In the genomic region with DNA sequence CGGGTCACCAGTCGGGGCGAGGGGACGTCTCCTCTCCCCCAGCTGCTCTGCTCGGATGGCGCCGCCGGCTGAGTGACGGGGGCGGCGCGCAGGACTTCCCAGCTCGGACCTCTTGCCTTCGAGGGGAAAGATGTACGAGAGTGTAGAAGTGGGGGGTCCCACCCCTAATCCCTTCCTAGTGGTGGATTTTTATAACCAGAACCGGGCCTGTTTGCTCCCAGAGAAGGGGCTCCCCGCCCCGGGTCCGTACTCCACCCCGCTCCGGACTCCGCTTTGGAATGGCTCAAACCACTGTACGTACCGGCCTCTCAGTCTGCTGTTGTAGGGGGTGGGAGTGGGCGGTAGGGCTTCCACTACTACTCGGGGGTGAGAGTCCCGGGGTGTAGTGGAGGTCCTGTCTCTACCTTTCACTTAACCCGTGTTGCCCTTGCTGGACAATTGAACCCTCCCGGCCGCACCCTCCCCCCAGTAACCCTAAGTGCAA, we compare ENCODE assay signal across 8 cellular contexts. TPM values are rescaled to one million over a fixed set of nuclear protein-coding genes. Genes with fewer than 3 reads are reported as not detected.
A peak's percentile ranks its signal among the peaks of the same experiment; 100 is the strongest.
DNase-seq lines count a peak whose midpoint lies in the region; ATAC-seq, FAIRE-seq and TF ChIP-seq lines count a peak whose summit lies in the region.

No MANE protein-coding gene starts in this region.

- peaks cover 43% of the 10 kb centered on the region for H3K4me1 Mint-ChIP-seq in endodermal cell
- peaks cover 76 to 87% (median 80%) of the 10 kb centered on the region in 3 donors for H3K4me1 Mint-ChIP-seq in naive B cell

- H3K36me3 ChIP-seq in A673 (ENCODE audit: insufficient read depth, low read length, poor library complexity, severe bottlenecking) = no peaks in the 10 kb centered on the region
- H3K36me3 ChIP-seq in OCI-LY1 (ENCODE audit: insufficient read depth, low read length) = no peaks in the 10 kb centered on the region
- no peaks in the 10 kb centered on the region for H3K36me3 ChIP-seq in endodermal cell (ENCODE audit: control insufficient read depth, insufficient read depth, low read length)
- H3K36me3 ChIP-seq in HAP-1 (replicated peaks) = no peaks in the 10 kb centered on the region

- peak overlapping the region; percentile 79 for H3K27ac ChIP-seq in A673 (ENCODE audit: low read depth, low read length, poor library complexity, severe bottlenecking)
- H3K27ac ChIP-seq in OCI-LY1 (ENCODE audit: low read depth, low read length, poor library complexity, severe bottlenecking) = no peak overlapping the region
- H3K27ac ChIP-seq in endodermal cell (ENCODE audit: low read depth, low read length) = peak overlapping the region; percentile 55

- no peaks in the 10 kb centered on the region for H3K9me2 ChIP-seq in OCI-LY1 (ENCODE audit: low read depth, low read length)

- BruUV-seq in A673 (replicated peaks; lab: Mats Ljungman, UMichigan) = no TSS peak

- no peak for DNase-seq in A673 (ENCODE audit: low spot score)
- DNase-seq in endodermal cell = peak; percentile 78
- DNase-seq in naive B cell = no peak
- no peak for DNase-seq in HAP-1 (ENCODE audit: low spot score in 2 of 2)
- no peak for DNase-seq in urothelium cell line (ENCODE audit: low spot score)
- no peak for DNase-seq in frontal cortex (ENCODE audit: low spot score in 2 of 2)
- DNase-seq in activated effector memory CD4-positive, alpha-beta T cell treated with Interleukin-2 at 50 U/mL for 16 hours = no peak

- H3K4me2 ChIP-seq in OCI-LY1 (ENCODE audit: low read length) = peak overlapping the region; percentile 80; the same call in 1 of the 2 replicates

- H4K20me1 ChIP-seq in OCI-LY1 (ENCODE audit: insufficient read depth, low read length) = no peaks in the 10 kb centered on the region

- H2AFZ ChIP-seq in OCI-LY1 (ENCODE audit: low read length) = no peak overlapping the region

- no peak for FAIRE-seq in urothelium cell line (lab: Jason Lieb, UNC)
- no peak for FAIRE-seq in frontal cortex (lab: Jason Lieb, UNC)

- POLR2A ChIA-PET in A673 (lab: Charles Lee; ENCODE audit: low non-redundant PET) = no interaction called here

- peak overlapping the region; percentile 63 for H3K4me3 ChIP-seq in A673 (ENCODE audit: low read depth, low read length, poor library complexity, severe bottlenecking)
- H3K4me3 ChIP-seq in OCI-LY1 (ENCODE audit: low read depth, low read length, poor library complexity, severe bottlenecking) = peak overlapping the region; percentile 71
- peak overlapping the region; percentile 85 for H3K4me3 ChIP-seq in endodermal cell (ENCODE audit: low read length)
- no peak overlapping the region for H3K4me3 ChIP-seq in HAP-1

- H3K27me3 ChIP-seq in A673 (replicated peaks; ENCODE audit: insufficient read depth, low read depth, low read length, poor library complexity) (no peaks in the 10 kb centered on the region), OCI-LY1 (ENCODE audit: insufficient read depth, low read length) (peaks cover 5% of the 10 kb centered on the region; the same call in 1 of the 2 replicates), endodermal cell (ENCODE audit: control insufficient read depth, insufficient read depth, low read length, poor library complexity, severe bottlenecking) (no peaks in the 10 kb centered on the region), HAP-1 (ENCODE audit: low read depth) (no peaks in the 10 kb centered on the region)

- H3K27me3 Mint-ChIP-seq in endodermal cell (ENCODE audit: insufficient read depth) = peaks cover 17% of the 10 kb centered on the region
- no peaks in the 10 kb centered on the region for H3K27me3 Mint-ChIP-seq in naive B cell

- no peak overlapping the region for H3K9ac ChIP-seq in OCI-LY1 (ENCODE audit: low read length)
- peak overlapping the region; percentile 69 for H3K9ac ChIP-seq in endodermal cell (ENCODE audit: extremely low read depth, low read length, poor library complexity, severe bottlenecking)

- CTCF ChIA-PET in A673 (lab: Charles Lee) = no interaction called here

- TF ChIP-seq CTCF in A673 (conservative IDR thresholded peaks at IDR 0.05; ENCODE audit: low read depth, low read length) = no peak
- TF ChIP-seq CTCF in OCI-LY1 (IDR thresholded peaks at IDR 0.05; ENCODE audit: low read length) = no peak
- peak; percentile 16 for TF ChIP-seq CTCF in endodermal cell (conservative IDR thresholded peaks at IDR 0.05)

- intact Hi-C loops in A673 (cut with micrococcal nuclease; ENCODE audit: unreplicated experiment) = no loop called here

- H3K27ac Mint-ChIP-seq in endodermal cell (peak overlapping the region; percentile 75), naive B cell (peak overlapping the region; percentile 98 to 99 (median 98))

- 0 out of 2 replicates have a peak, but pooled peaks cover 3% of the 10 kb centered on the region for H3F3A ChIP-seq in OCI-LY1 (ENCODE audit: insufficient read depth, low read length)

- H3K4me3 Mint-ChIP-seq in endodermal cell = peak overlapping the region; percentile 72
- H3K4me3 Mint-ChIP-seq in naive B cell = peak overlapping the region; percentile 85 to 94 (median 90)

- H3K9me3 ChIP-seq in A673 (ENCODE audit: low read depth, low read length, poor library complexity, severe bottlenecking) (no peaks in the 10 kb centered on the region), OCI-LY1 (ENCODE audit: low read length) (no peaks in the 10 kb centered on the region), endodermal cell (ENCODE audit: control insufficient read depth, low read length) (no peaks in the 10 kb centered on the region), HAP-1 (no peaks in the 10 kb centered on the region)

- H3K9me3 Mint-ChIP-seq in endodermal cell (no peaks in the 10 kb centered on the region), naive B cell (no peaks in the 10 kb centered on the region)

- H3K36me3 Mint-ChIP-seq in endodermal cell (ENCODE audit: low read depth) (peaks cover 7% of the 10 kb centered on the region), naive B cell (peaks cover 0 to 13% of the 10 kb centered on the region in 2 donors)

- H3K4me1 ChIP-seq in A673 (ENCODE audit: insufficient read depth, low read length, poor library complexity, severe bottlenecking) = peaks cover 37% of the 10 kb centered on the region
- H3K4me1 ChIP-seq in OCI-LY1 (ENCODE audit: insufficient read depth, low read length, severe bottlenecking) = peaks cover 19% of the 10 kb centered on the region
- H3K4me1 ChIP-seq in endodermal cell (ENCODE audit: control insufficient read depth, insufficient read depth, low read length) = peaks cover 21% of the 10 kb centered on the region
- H3K4me1 ChIP-seq in HAP-1 = peaks cover 22% of the 10 kb centered on the region

- no peaks in the 10 kb centered on the region for H3K79me2 ChIP-seq in OCI-LY1 (ENCODE audit: insufficient read depth, low read length)

- WGBS in endodermal cell (ENCODE audit: insufficient coverage in 1 of 2, insufficient read length in 1 of 2), 2 experiments = 3 to 5% methylated on average over 8 to 30 of the region's 30 CpGs

- in situ Hi-C loops in HAP-1 (cut with MboI; ENCODE audit: low sequenced_read_pairs) = no loop called here

- no peak for ATAC-seq in naive B cell (ENCODE audit: low read depth in 2 of 2)

RNA-seq across cellular contexts. Expression of a gene that starts 21.9 kb away (rescaled TPM):
- total RNA-seq in A673 (2021) (not detected in 2 replicates), endodermal cell (not detected), frontal cortex (not detected)
- polyA plus RNA-seq in endodermal cell (2013, experiment 1 of 2) = not detected
- not detected for polyA plus RNA-seq in endodermal cell (2013, experiment 2 of 2)
- polyA plus RNA-seq in naive B cell (ENCODE audit: low read depth in 6 of 6) = under 1 TPM in 2 of 6 donors, not detected in 4; 0.44 to 0.98 TPM

RNA-seq across cellular contexts. Expression of a gene that starts 33.6 kb away (rescaled TPM):
- total RNA-seq in A673 (2021) = 25.4 and 30.3 TPM in 2 replicates
- 10 to 100 TPM; 22.7 to 27.6 TPM for total RNA-seq in endodermal cell
- polyA plus RNA-seq in endodermal cell (2013, experiment 1 of 2) = 51.2 TPM
- 49.4 TPM for polyA plus RNA-seq in endodermal cell (2013, experiment 2 of 2)
- 10 to 100 TPM in 2 of 6 donors, 1 to 10 TPM in 4; 3.1 to 12.6 (median 7.8) TPM for polyA plus RNA-seq in naive B cell (ENCODE audit: low read depth in 6 of 6)
- total RNA-seq in frontal cortex = 4.9 TPM

RNA-seq across cellular contexts. Expression of a gene that starts 54.9 kb away (rescaled TPM):
- total RNA-seq in A673 (2021) = 82.6 and 85.7 TPM in 2 replicates
- total RNA-seq in endodermal cell = 10 to 100 TPM; 88.4 to 95.4 TPM
- 37.8 TPM for polyA plus RNA-seq in endodermal cell (2013, experiment 1 of 2)
- polyA plus RNA-seq in endodermal cell (2013, experiment 2 of 2) = 33.8 TPM
- 1 to 10 TPM in 1 of 6 donors, under 1 TPM in 3, not detected in 2; 0.23 to 1.3 (median 0.35) TPM for polyA plus RNA-seq in naive B cell (ENCODE audit: low read depth in 6 of 6)
- 2.4 TPM for total RNA-seq in frontal cortex

Comparison
In these comparisons a context has a peak if more than half of its experiments do, and no peak if none do; other contexts are left out.
1. RNA of a gene that starts 54.9 kb away (total RNA-seq): 88.4 to 95.4 TPM in endodermal cell and 82.6 to 85.7 TPM in A673; 2.4 TPM in frontal cortex (single experiment); every median in the first group is over 10 times any median in the second.